1 cellular context compared by ENCODE assay signal in genomic region chr7:106058925-106059324, GRCh38.
TF ChIP-seq lines count a peak whose summit lies in the region.

No MANE protein-coding gene starts in this region.

TF ChIP-seq in GM12878, 131 proteins besides CTCF, POLR2A, EP300 and RAD21 (continued from another document):
- TF ChIP-seq HSF1 (IDR thresholded peaks at IDR 0.05; ENCODE audit: low read depth, low read length): no peak
- no peak for TF ChIP-seq SMARCA5 (IDR thresholded peaks at IDR 0.05)
- no peak for TF ChIP-seq IRF4 (IDR thresholded peaks at IDR 0.05; ENCODE audit: low read depth, low read length)
- no peak for TF ChIP-seq GABPA (IDR thresholded peaks at IDR 0.05; ENCODE audit: low read depth)
- no peak for TF ChIP-seq SRF (IDR thresholded peaks at IDR 0.05; ENCODE audit: low read depth in 2 of 2, low read length in 2 of 2)
- TF ChIP-seq NFIC (IDR thresholded peaks at IDR 0.05; ENCODE audit: low read depth, low read length): no peak
- TF ChIP-seq CEBPB (IDR thresholded peaks at IDR 0.05; ENCODE audit: borderline replicate concordance in 1 of 2, low read depth in 2 of 2, low read length in 2 of 2): no peak
- TF ChIP-seq BMI1 (IDR thresholded peaks at IDR 0.05; ENCODE audit: borderline replicate concordance): no peak
- no peak for TF ChIP-seq CBFB (IDR thresholded peaks at IDR 0.05; ENCODE audit: low read depth)
- no peak for TF ChIP-seq BCLAF1 (IDR thresholded peaks at IDR 0.05)
